Comparison of ENCODE assay signal across 8 cellular contexts in the genomic region with DNA sequence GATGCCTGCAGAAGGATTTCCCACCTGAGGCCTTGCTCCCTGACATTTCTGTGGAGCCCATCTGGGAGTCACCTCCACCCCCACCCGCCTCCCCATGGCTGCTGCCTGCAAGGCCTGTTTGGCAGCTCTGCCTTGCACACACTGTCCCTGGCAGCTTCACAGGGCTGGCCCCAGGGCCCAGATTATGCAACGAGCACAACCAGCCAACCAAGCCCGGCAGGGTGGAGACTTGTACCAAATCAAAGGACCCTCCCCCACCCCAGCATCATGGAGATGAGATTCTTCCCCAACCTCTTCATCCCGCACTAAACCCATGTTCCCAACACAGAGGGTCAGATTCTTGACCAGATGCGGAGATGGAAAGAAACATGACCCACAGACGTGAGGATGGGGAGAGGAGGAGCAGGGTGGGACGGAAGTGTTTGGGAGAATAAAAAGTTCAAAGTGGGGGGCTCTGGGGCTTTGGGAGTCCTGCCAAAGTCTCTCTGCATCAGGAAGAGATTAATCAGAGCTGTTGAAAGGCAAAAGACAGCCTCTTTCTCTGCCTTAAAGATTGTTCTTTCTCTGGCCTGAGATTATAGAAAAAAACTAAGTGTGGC. TPM values are rescaled to one million over a fixed set of nuclear protein-coding genes. Genes with fewer than 3 reads are reported as not detected.
A peak's percentile ranks its signal among the peaks of the same experiment; 100 is the strongest.
DNase-seq lines count a peak whose midpoint lies in the region; ATAC-seq lines count a peak whose summit lies in the region.

No MANE protein-coding gene starts in this region.

- intact Hi-C loops in left ventricle myocardium superior (cut with micrococcal nuclease) = no loop called here

- no peak for ATAC-seq in activated naive CD8-positive, alpha-beta T cell treated with anti-CD3 and anti-CD28 coated beads, Interleukin-2, amount 10 ng/mL, durations not matched to agents 7 days and 5 days (ENCODE audit: low read depth)
- ATAC-seq in left ventricle myocardium superior (peak; percentile 65), GM18519 (IDR thresholded peaks at IDR 0.05; ENCODE audit: low FRiP score, unreplicated experiment) (no peak)

- peaks cover 56% of the 10 kb centered on the region for H3K4me1 Mint-ChIP-seq in activated T-cell treated with anti-CD3 and anti-CD28 coated beads, Interleukin-2, amount 50 U/mL, for 24 hours (ENCODE audit: low read depth)
- peaks cover 23% of the 10 kb centered on the region for H3K4me1 Mint-ChIP-seq in activated naive CD8-positive, alpha-beta T cell treated with anti-CD3 and anti-CD28 coated beads, Interleukin-2, amount 10 ng/mL, durations not matched to agents 7 days and 5 days

- no peaks in the 10 kb centered on the region for H3K27me3 Mint-ChIP-seq in activated T-cell treated with anti-CD3 and anti-CD28 coated beads, Interleukin-2, amount 50 U/mL, for 24 hours
- no peaks in the 10 kb centered on the region for H3K27me3 Mint-ChIP-seq in activated naive CD8-positive, alpha-beta T cell treated with anti-CD3 and anti-CD28 coated beads, Interleukin-2, amount 10 ng/mL, durations not matched to agents 7 days and 5 days

- peak overlapping the region; percentile 97 for H3K4me3 Mint-ChIP-seq in activated T-cell treated with anti-CD3 and anti-CD28 coated beads, Interleukin-2, amount 50 U/mL, for 24 hours
- peak overlapping the region; percentile 51 for H3K4me3 Mint-ChIP-seq in activated naive CD8-positive, alpha-beta T cell treated with anti-CD3 and anti-CD28 coated beads, Interleukin-2, amount 10 ng/mL, durations not matched to agents 7 days and 5 days

- peak overlapping the region; percentile 80 for H3K27ac Mint-ChIP-seq in activated T-cell treated with anti-CD3 and anti-CD28 coated beads, Interleukin-2, amount 50 U/mL, for 24 hours
- peak overlapping the region; percentile 50 for H3K27ac Mint-ChIP-seq in activated naive CD8-positive, alpha-beta T cell treated with anti-CD3 and anti-CD28 coated beads, Interleukin-2, amount 10 ng/mL, durations not matched to agents 7 days and 5 days

- peak overlapping the region; percentile 25 for H3K4me3 ChIP-seq in skeletal muscle cell (ENCODE audit: low read depth, low read length)

- POLR2A ChIA-PET in activated naive CD8-positive, alpha-beta T cell treated with anti-CD3 and anti-CD28 coated beads, Interleukin-2, amount 10 ng/mL, durations not matched to agents 7 days and 5 days (lab: Charles Lee) = interaction anchor here (0.8 to 6.8 kb wide), 4 partner anchors 9 to 141 kb away, joined by 3 to 83 read pairs (median 4); a partner anchor contains a TSS

- peaks cover 60% of the 10 kb centered on the region for H3K36me3 Mint-ChIP-seq in activated T-cell treated with anti-CD3 and anti-CD28 coated beads, Interleukin-2, amount 50 U/mL, for 24 hours (ENCODE audit: low read depth)
- H3K36me3 Mint-ChIP-seq in activated naive CD8-positive, alpha-beta T cell treated with anti-CD3 and anti-CD28 coated beads, Interleukin-2, amount 10 ng/mL, durations not matched to agents 7 days and 5 days = peaks cover 13% of the 10 kb centered on the region

- no peaks in the 10 kb centered on the region for H3K9me3 Mint-ChIP-seq in activated T-cell treated with anti-CD3 and anti-CD28 coated beads, Interleukin-2, amount 50 U/mL, for 24 hours
- H3K9me3 Mint-ChIP-seq in activated naive CD8-positive, alpha-beta T cell treated with anti-CD3 and anti-CD28 coated beads, Interleukin-2, amount 10 ng/mL, durations not matched to agents 7 days and 5 days = no peaks in the 10 kb centered on the region

- no peak for DNase-seq in activated T-cell treated with anti-CD3 and anti-CD28 coated beads, Interleukin-2, amount 50 U/mL, for 24 hours
- DNase-seq in activated T-cell treated with anti-CD3 and anti-CD28 coated beads for 4 hours (no peak), left ventricle myocardium superior (peak; percentile 96), skeletal muscle cell (ENCODE audit: low read depth) (peak; percentile 91), SK-N-DZ (ENCODE audit: low spot score) (no peak), DMS79 (lab: John Stamatoyannopoulos, UW) (no peak)
- no peak for DNase-seq in activated naive CD8-positive, alpha-beta T cell treated with anti-CD3 and anti-CD28 coated beads, Interleukin-2, amount 10 ng/mL, durations not matched to agents 7 days and 5 days

RNA-seq across cellular contexts. Expression of a gene that starts 3.8 kb away (rescaled TPM):
- total RNA-seq in activated naive CD8-positive, alpha-beta T cell treated with anti-CD3 and anti-CD28 coated beads, Interleukin-2, amount 10 ng/mL, durations not matched to agents 7 days and 5 days = 100 to 1,000 TPM; 129 to 138 TPM
- 28.4 TPM for total RNA-seq in left ventricle myocardium superior
- polyA plus RNA-seq in SK-N-DZ (2014; cell fraction: cytosol; rRNA removed) = 130 and 152 TPM in 2 replicates
- polyA plus RNA-seq in SK-N-DZ (2014; cell fraction: nucleus; rRNA removed) = 156 and 228 TPM in 2 replicates

RNA-seq across cellular contexts. Expression of a gene that starts 11.2 kb away (rescaled TPM):
- total RNA-seq in activated naive CD8-positive, alpha-beta T cell treated with anti-CD3 and anti-CD28 coated beads, Interleukin-2, amount 10 ng/mL, durations not matched to agents 7 days and 5 days = 10 to 100 TPM; 56.7 to 58.6 TPM
- total RNA-seq in left ventricle myocardium superior = 35.9 TPM
- polyA plus RNA-seq in SK-N-DZ (2014; cell fraction: cytosol; rRNA removed) = 46.6 and 51.0 TPM in 2 replicates
- polyA plus RNA-seq in SK-N-DZ (2014; cell fraction: nucleus; rRNA removed) = 51.6 and 54.2 TPM in 2 replicates

RNA-seq across cellular contexts. Expression of a gene that starts 11.5 kb away (rescaled TPM):
- 100 to 1,000 TPM; 132 to 135 TPM for total RNA-seq in activated naive CD8-positive, alpha-beta T cell treated with anti-CD3 and anti-CD28 coated beads, Interleukin-2, amount 10 ng/mL, durations not matched to agents 7 days and 5 days
- 141 TPM for total RNA-seq in left ventricle myocardium superior
- 36.5 and 48.9 TPM in 2 replicates for polyA plus RNA-seq in SK-N-DZ (2014; cell fraction: cytosol; rRNA removed)
- 74.0 and 127 TPM in 2 replicates for polyA plus RNA-seq in SK-N-DZ (2014; cell fraction: nucleus; rRNA removed)

RNA-seq across cellular contexts. Expression of a gene that starts 34.8 kb away (rescaled TPM):
- total RNA-seq in activated naive CD8-positive, alpha-beta T cell treated with anti-CD3 and anti-CD28 coated beads, Interleukin-2, amount 10 ng/mL, durations not matched to agents 7 days and 5 days = not detected
- total RNA-seq in left ventricle myocardium superior = not detected
- not detected in 2 replicates for polyA plus RNA-seq in SK-N-DZ (2014; cell fraction: cytosol; rRNA removed)
- not detected in 2 replicates for polyA plus RNA-seq in SK-N-DZ (2014; cell fraction: nucleus; rRNA removed)

RNA-seq across cellular contexts. Expression of a gene that starts 43.1 kb away (rescaled TPM):
- not detected for total RNA-seq in activated naive CD8-positive, alpha-beta T cell treated with anti-CD3 and anti-CD28 coated beads, Interleukin-2, amount 10 ng/mL, durations not matched to agents 7 days and 5 days
- not detected for total RNA-seq in left ventricle myocardium superior
- not detected in 2 replicates for polyA plus RNA-seq in SK-N-DZ (2014; cell fraction: cytosol; rRNA removed)
- not detected in 2 replicates for polyA plus RNA-seq in SK-N-DZ (2014; cell fraction: nucleus; rRNA removed)

Comparison
In these comparisons a context has a peak if more than half of its experiments do, and no peak if none do; other contexts are left out.
1. DNase-seq: peak in left ventricle myocardium superior (single experiment) and skeletal muscle cell (single experiment); none in activated T-cell treated with anti-CD3 and anti-CD28 coated beads, Interleukin-2, amount 50 U/mL, for 24 hours (single experiment), activated T-cell treated with anti-CD3 and anti-CD28 coated beads for 4 hours (single experiment), activated naive CD8-positive, alpha-beta T cell treated with anti-CD3 and anti-CD28 coated beads, Interleukin-2, amount 10 ng/mL, durations not matched to agents 7 days and 5 days (single experiment), SK-N-DZ (single experiment) and DMS79 (single experiment).